27 cellular contexts compared by ENCODE assay signal in the genomic region with DNA sequence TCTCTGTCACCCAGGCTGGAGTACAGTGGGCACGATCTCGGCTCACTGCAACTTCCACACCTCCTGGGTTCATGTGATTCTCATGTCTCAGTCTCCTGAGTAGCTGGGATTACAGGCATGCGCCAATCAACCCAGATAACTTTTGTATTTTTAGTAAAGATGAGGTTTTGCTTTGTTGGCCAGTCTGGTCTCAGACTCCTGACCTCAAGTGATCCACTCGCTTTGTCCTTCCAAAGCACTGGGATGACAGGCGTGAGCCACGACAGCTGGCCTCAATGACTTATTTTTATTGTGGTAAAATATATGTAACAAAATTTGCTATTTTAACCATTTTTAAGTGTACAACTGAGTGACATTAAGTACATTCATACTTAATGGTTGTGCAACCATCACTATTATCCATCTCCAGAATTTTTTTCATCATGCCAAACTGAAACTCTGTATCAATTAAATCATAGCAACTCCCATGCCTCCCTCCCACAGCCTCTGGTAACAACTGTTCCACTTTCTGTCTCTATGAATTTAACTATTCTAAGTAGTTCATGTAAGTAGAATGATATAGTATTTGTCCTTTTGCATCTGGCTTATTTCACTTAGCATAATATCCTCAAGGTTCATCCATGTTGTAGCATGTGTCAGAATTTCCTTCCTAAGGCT.
"Had no signal": no experiment of that assay in that cellular context is flagged by ENCODE, and none has a peak within 500 bp of the region (broad histone marks: within the 10 kb centered on the region; RNA-seq: fewer than 3 reads in every experiment).

No MANE protein-coding gene starts in this region.

- ATAC-seq: activated naive CD4-positive, alpha-beta T cell treated with anti-CD3 and anti-CD28 coated beads, Interleukin-2, amount 50 U/mL, for 72 hours; activated T-cell treated with anti-CD3 and anti-CD28 coated beads, Interleukin-2, amount 50 U/mL, for 72 hours; gastroesophageal sphincter; WTC11 had no signal

- H3K27ac ChIP-seq: ascending aorta, breast epithelium, cardiac muscle cell, colonic mucosa, epithelial cell of prostate, esophagus squamous epithelium, gastroesophageal sphincter had no signal

- H3K4me1 ChIP-seq: ascending aorta, breast epithelium, colonic mucosa, esophagus squamous epithelium had no signal

- DNase-seq: activated CD4-positive, alpha-beta memory T cell treated with anti-CD3 and anti-CD28 coated beads, Interleukin-2, amount 10 ng/mL, durations not matched to agents 7 days and 5 days; activated CD4-positive, alpha-beta T cell treated with anti-CD3 and anti-CD28 coated beads for 1 hour; activated CD4-positive, alpha-beta T cell treated with anti-CD3 and anti-CD28 coated beads for 4 hours; activated CD4-positive, alpha-beta T cell treated with anti-CD3 and anti-CD28 coated beads, Interleukin-2, amount 10 ng/mL, durations not matched to agents 7 days and 5 days; activated CD4-positive, alpha-beta T cell treated with anti-CD3 and anti-CD28 coated beads, Interleukin-2, amount 50 U/mL, for 4 hours; activated CD8-positive, alpha-beta memory T cell treated with anti-CD3 and anti-CD28 coated beads, Interleukin-2, amount 50 U/mL, for 48 hours; activated gamma-delta T cell; activated naive CD4-positive, alpha-beta T cell; activated naive CD4-positive, alpha-beta T cell treated with anti-CD3 and anti-CD28 coated beads, Interleukin-2, amount 10 ng/mL, durations not matched to agents 7 days and 5 days; activated naive CD8-positive, alpha-beta T cell treated with anti-CD3 and anti-CD28 coated beads, Interleukin-2, amount 10 ng/mL, durations not matched to agents 7 days and 5 days; activated T-cell treated with anti-CD3 and anti-CD28 coated beads for 4 hours; activated T-cell treated with anti-CD3 and anti-CD28 coated beads, Interleukin-2, amount 50 U/mL, for 24 hours; activated T-cell treated with anti-CD3 and anti-CD28 coated beads, Interleukin-2, amount 50 U/mL, for 72 hours; central memory CD4-positive, alpha-beta T cell; cerebellar nuclear complex; colonic mucosa; effector CD8-positive, alpha-beta T cell; esophagus squamous epithelium; foreskin melanocyte; T-helper 2 cell had no signal

- H3K4me3 ChIP-seq: ascending aorta, breast epithelium, cardiac muscle cell, colonic mucosa, esophagus squamous epithelium, gastroesophageal sphincter had no signal

- H3K36me3 ChIP-seq: breast epithelium, colonic mucosa had no signal

- H3K9me3 ChIP-seq: ascending aorta, breast epithelium, colonic mucosa, esophagus squamous epithelium, gastroesophageal sphincter had no signal

- H3K27me3 ChIP-seq: ascending aorta, breast epithelium, cardiac muscle cell, colonic mucosa, esophagus squamous epithelium, gastroesophageal sphincter had no signal
